In genomic region chr17:65609749-65610148, GRCh38 we compare ENCODE assay signal across 17 cellular contexts.
"Had no signal": no experiment of that assay in that cellular context is flagged by ENCODE, and none has a peak within 500 bp of the region (broad histone marks: within the 10 kb centered on the region; RNA-seq: fewer than 3 reads in every experiment).

No MANE protein-coding gene starts in this region.

- H3K27me3 ChIP-seq: dorsolateral prefrontal cortex, neutrophil, pancreas, thyroid gland had no signal

- H3K4me1 ChIP-seq: pancreas, thyroid gland had no signal

- H3K4me3 ChIP-seq: dorsolateral prefrontal cortex, pancreas, thyroid gland had no signal

- H3K9me3 ChIP-seq: neutrophil, pancreas, thyroid gland had no signal

- DNase-seq: activated CD4-positive, alpha-beta T cell treated with anti-CD3 and anti-CD28 coated beads for 1 hour; activated T-cell treated with anti-CD3 and anti-CD28 coated beads, Interleukin-2, amount 50 U/mL, for 72 hours; amygdala; dorsolateral prefrontal cortex; endodermal cell; left ventricle myocardium superior; mesenchymal stem cell; natural killer cell; pancreas; stimulated activated CD4-positive, alpha-beta T cell treated with anti-CD3 and anti-CD28 coated beads, Interleukin-2, amount 100 ng/mL, for 24 hours; stimulated activated naive CD4-positive, alpha-beta T cell treated with Interleukin-2 at 50 U/mL for 16 hours; SW 1271; T-helper 2 cell; thyroid gland; WERI-Rb-1 had no signal

- ATAC-seq: activated T-cell treated with anti-CD3 and anti-CD28 coated beads, Interleukin-2, amount 50 U/mL, for 72 hours; left ventricle myocardium superior; natural killer cell; pancreas had no signal

- H3K36me3 ChIP-seq: neutrophil, pancreas, thyroid gland, WERI-Rb-1 had no signal

- H3K27ac ChIP-seq: dorsolateral prefrontal cortex, epithelial cell of prostate, neutrophil, pancreas, thyroid gland, WERI-Rb-1 had no signal
